Comparison of ENCODE assay signal across 1 cellular context in genomic region chr2:44945676-44946427, GRCh38.
TF ChIP-seq lines count a peak whose summit lies in the region.

No MANE protein-coding gene starts in this region.

TF ChIP-seq in H1, 55 proteins besides CTCF, POLR2A, EP300 and RAD21:
- TF ChIP-seq RFX5 (IDR thresholded peaks at IDR 0.05; ENCODE audit: borderline replicate concordance, low read depth, low read length) (no peak), MAFK (IDR thresholded peaks at IDR 0.05; ENCODE audit: low read depth, low read length) (no peak), ASH2L (IDR thresholded peaks at IDR 0.05; ENCODE audit: low read length) (peak; percentile 48), SP1 (IDR thresholded peaks at IDR 0.05; ENCODE audit: low read depth, low read length) (peak; percentile 93), BACH1 (IDR thresholded peaks at IDR 0.05; ENCODE audit: low read length) (no peak), PHF8 (conservative IDR thresholded peaks at IDR 0.05; ENCODE audit: low read depth, low read length) (no peak), EZH2 (IDR thresholded peaks at IDR 0.05; ENCODE audit: low read depth, low read length, severe bottlenecking) (peak; percentile 37), SUZ12 (IDR thresholded peaks at IDR 0.05; ENCODE audit: low read length) (no peak), BCL11A (IDR thresholded peaks at IDR 0.05; ENCODE audit: low read depth in 2 of 2, low read length in 2 of 2) (no peak), YY1 (IDR thresholded peaks at IDR 0.05; ENCODE audit: low read depth, low read length) (no peak), HDAC2 (IDR thresholded peaks at IDR 0.05; ENCODE audit: borderline replicate concordance in 1 of 2, low read depth in 2 of 2, low read length in 2 of 2) (no peak), RNF2 (IDR thresholded peaks at IDR 0.05; ENCODE audit: borderline replicate concordance, low read depth, low read length, missing control alignments, poor library complexity, severe bottlenecking) (no peak), CBX8 (IDR thresholded peaks at IDR 0.05; ENCODE audit: borderline replicate concordance, low read depth, low read length) (no peak), SP2 (IDR thresholded peaks at IDR 0.05; ENCODE audit: low read length) (no peak), FOSL1 (IDR thresholded peaks at IDR 0.05; ENCODE audit: insufficient read depth, low read depth, low read length) (no peak), KDM1A (IDR thresholded peaks at IDR 0.05; ENCODE audit: borderline replicate concordance, low read length) (0 out of 2 replicates have a peak, but pooled peaks have one; percentile 17), RBBP5 (IDR thresholded peaks at IDR 0.05; ENCODE audit: borderline replicate concordance, low read depth, low read length) (no peak), TAF1 (IDR thresholded peaks at IDR 0.05; ENCODE audit: low read depth, low read length) (no peak)
- TF ChIP-seq, protein P1, sequence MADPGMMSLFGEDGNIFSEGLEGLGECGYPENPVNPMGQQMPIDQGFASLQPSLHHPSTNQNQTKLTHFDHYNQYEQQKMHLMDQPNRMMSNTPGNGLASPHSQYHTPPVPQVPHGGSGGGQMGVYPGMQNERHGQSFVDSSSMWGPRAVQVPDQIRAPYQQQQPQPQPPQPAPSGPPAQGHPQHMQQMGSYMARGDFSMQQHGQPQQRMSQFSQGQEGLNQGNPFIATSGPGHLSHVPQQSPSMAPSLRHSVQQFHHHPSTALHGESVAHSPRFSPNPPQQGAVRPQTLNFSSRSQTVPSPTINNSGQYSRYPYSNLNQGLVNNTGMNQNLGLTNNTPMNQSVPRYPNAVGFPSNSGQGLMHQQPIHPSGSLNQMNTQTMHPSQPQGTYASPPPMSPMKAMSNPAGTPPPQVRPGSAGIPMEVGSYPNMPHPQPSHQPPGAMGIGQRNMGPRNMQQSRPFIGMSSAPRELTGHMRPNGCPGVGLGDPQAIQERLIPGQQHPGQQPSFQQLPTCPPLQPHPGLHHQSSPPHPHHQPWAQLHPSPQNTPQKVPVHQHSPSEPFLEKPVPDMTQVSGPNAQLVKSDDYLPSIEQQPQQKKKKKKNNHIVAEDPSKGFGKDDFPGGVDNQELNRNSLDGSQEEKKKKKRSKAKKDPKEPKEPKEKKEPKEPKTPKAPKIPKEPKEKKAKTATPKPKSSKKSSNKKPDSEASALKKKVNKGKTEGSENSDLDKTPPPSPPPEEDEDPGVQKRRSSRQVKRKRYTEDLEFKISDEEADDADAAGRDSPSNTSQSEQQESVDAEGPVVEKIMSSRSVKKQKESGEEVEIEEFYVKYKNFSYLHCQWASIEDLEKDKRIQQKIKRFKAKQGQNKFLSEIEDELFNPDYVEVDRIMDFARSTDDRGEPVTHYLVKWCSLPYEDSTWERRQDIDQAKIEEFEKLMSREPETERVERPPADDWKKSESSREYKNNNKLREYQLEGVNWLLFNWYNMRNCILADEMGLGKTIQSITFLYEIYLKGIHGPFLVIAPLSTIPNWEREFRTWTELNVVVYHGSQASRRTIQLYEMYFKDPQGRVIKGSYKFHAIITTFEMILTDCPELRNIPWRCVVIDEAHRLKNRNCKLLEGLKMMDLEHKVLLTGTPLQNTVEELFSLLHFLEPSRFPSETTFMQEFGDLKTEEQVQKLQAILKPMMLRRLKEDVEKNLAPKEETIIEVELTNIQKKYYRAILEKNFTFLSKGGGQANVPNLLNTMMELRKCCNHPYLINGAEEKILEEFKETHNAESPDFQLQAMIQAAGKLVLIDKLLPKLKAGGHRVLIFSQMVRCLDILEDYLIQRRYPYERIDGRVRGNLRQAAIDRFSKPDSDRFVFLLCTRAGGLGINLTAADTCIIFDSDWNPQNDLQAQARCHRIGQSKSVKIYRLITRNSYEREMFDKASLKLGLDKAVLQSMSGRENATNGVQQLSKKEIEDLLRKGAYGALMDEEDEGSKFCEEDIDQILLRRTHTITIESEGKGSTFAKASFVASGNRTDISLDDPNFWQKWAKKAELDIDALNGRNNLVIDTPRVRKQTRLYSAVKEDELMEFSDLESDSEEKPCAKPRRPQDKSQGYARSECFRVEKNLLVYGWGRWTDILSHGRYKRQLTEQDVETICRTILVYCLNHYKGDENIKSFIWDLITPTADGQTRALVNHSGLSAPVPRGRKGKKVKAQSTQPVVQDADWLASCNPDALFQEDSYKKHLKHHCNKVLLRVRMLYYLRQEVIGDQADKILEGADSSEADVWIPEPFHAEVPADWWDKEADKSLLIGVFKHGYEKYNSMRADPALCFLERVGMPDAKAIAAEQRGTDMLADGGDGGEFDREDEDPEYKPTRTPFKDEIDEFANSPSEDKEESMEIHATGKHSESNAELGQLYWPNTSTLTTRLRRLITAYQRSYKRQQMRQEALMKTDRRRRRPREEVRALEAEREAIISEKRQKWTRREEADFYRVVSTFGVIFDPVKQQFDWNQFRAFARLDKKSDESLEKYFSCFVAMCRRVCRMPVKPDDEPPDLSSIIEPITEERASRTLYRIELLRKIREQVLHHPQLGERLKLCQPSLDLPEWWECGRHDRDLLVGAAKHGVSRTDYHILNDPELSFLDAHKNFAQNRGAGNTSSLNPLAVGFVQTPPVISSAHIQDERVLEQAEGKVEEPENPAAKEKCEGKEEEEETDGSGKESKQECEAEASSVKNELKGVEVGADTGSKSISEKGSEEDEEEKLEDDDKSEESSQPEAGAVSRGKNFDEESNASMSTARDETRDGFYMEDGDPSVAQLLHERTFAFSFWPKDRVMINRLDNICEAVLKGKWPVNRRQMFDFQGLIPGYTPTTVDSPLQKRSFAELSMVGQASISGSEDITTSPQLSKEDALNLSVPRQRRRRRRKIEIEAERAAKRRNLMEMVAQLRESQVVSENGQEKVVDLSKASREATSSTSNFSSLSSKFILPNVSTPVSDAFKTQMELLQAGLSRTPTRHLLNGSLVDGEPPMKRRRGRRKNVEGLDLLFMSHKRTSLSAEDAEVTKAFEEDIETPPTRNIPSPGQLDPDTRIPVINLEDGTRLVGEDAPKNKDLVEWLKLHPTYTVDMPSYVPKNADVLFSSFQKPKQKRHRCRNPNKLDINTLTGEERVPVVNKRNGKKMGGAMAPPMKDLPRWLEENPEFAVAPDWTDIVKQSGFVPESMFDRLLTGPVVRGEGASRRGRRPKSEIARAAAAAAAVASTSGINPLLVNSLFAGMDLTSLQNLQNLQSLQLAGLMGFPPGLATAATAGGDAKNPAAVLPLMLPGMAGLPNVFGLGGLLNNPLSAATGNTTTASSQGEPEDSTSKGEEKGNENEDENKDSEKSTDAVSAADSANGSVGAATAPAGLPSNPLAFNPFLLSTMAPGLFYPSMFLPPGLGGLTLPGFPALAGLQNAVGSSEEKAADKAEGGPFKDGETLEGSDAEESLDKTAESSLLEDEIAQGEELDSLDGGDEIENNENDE (IDR thresholded peaks at IDR 0.05; ENCODE audit: insufficient replicate concordance, low read length) = peak; percentile 24
